In genomic region chr20:58660855-58661254, GRCh38 we compare ENCODE assay signal across 20 cellular contexts. TPM values are rescaled to one million over a fixed set of nuclear protein-coding genes. Genes with fewer than 3 reads are reported as not detected.
A peak's percentile ranks its signal among the peaks of the same experiment; 100 is the strongest.
DNase-seq lines count a peak whose midpoint lies in the region; ATAC-seq, FAIRE-seq and TF ChIP-seq lines count a peak whose summit lies in the region.
"Had no signal": no experiment of that assay in that cellular context is flagged by ENCODE, and none has a peak within 500 bp of the region (broad histone marks: within the 10 kb centered on the region; RNA-seq: fewer than 3 reads in every experiment).

No MANE protein-coding gene starts in this region.

- H3K4me3 Mint-ChIP-seq in activated CD4-positive, alpha-beta memory T cell treated with anti-CD3 and anti-CD28 coated beads for 36 hours: peak overlapping the region; percentile 66
- H3K4me3 Mint-ChIP-seq in stimulated activated effector memory CD8-positive, alpha-beta T cell treated with anti-CD3 and anti-CD28 coated beads, Interleukin-12 subunit alpha, Interleukin-12 subunit beta, amount 100 ng/mL, for 72 hours: peak overlapping the region; percentile 67
- H3K4me3 Mint-ChIP-seq: HFFc6 had no signal

- 0 out of 2 replicates have a peak overlapping the region, but pooled peaks have one; percentile 13 for H2BK12ac ChIP-seq in H1 (ENCODE audit: low read depth, low read length)

- TF ChIP-seq POLR2A in H1 (IDR thresholded peaks at IDR 0.05; ENCODE audit: control extremely low read depth in 1 of 2, low read depth in 2 of 2, low read length in 2 of 2): no peak

- H3K23me2 ChIP-seq in H1 (ENCODE audit: low read depth, low read length): no peaks in the 10 kb centered on the region

- H3K27ac Mint-ChIP-seq in activated CD4-positive, alpha-beta memory T cell treated with anti-CD3 and anti-CD28 coated beads for 36 hours: peak overlapping the region; percentile 94
- H3K27ac Mint-ChIP-seq in stimulated activated effector memory CD8-positive, alpha-beta T cell treated with anti-CD3 and anti-CD28 coated beads, Interleukin-12 subunit alpha, Interleukin-12 subunit beta, amount 100 ng/mL, for 72 hours: peak overlapping the region; percentile 95

- no peak overlapping the region for H2AFZ ChIP-seq in H1 (ENCODE audit: low read length)

- no peaks in the 10 kb centered on the region for H3K9me3 ChIP-seq in cardiac muscle cell (ENCODE audit: low read depth)
- H3K9me3 ChIP-seq in H1 (ENCODE audit: insufficient read depth in 2 of 2, low read depth in 1 of 2, low read length in 1 of 2): no peaks in the 10 kb centered on the region
- H3K9me3 ChIP-seq: body of pancreas, esophagus muscularis mucosa, heart left ventricle had no signal

- no peaks in the 10 kb centered on the region for H4K20me1 ChIP-seq in H1 (replicated peaks in 1 of 2; ENCODE audit: control insufficient read depth in 1 of 2, insufficient read depth in 2 of 2, low read length in 2 of 2)

- peaks cover 31 to 98% of the 10 kb centered on the region in 2 experiments for H3K79me2 ChIP-seq in H1 (ENCODE audit: control insufficient read depth in 1 of 2, insufficient read depth in 2 of 2, low read length in 2 of 2)

- H4K5ac ChIP-seq in H1 (ENCODE audit: insufficient read length, low read depth, low read length): no peak overlapping the region

- H3K27ac ChIP-seq in cardiac muscle cell (peak overlapping the region; percentile 55), H1 (ENCODE audit: low read depth, low read length) (no peak overlapping the region)
- H3K27ac ChIP-seq: body of pancreas, RWPE1 had no signal

- ATAC-seq in left cardiac atrium: no peak
- ATAC-seq in stimulated activated effector memory CD8-positive, alpha-beta T cell treated with anti-CD3 and anti-CD28 coated beads, Interleukin-12 subunit alpha, Interleukin-12 subunit beta, amount 100 ng/mL, for 72 hours: no peak
- ATAC-seq: body of pancreas had no signal

- H3K4ac ChIP-seq in H1 (replicated peaks; ENCODE audit: insufficient read length, low read depth, low read length): no peak overlapping the region

- H3K9me3 Mint-ChIP-seq in activated CD4-positive, alpha-beta memory T cell treated with anti-CD3 and anti-CD28 coated beads for 36 hours: no peaks in the 10 kb centered on the region
- no peaks in the 10 kb centered on the region for H3K9me3 Mint-ChIP-seq in stimulated activated effector memory CD8-positive, alpha-beta T cell treated with anti-CD3 and anti-CD28 coated beads, Interleukin-12 subunit alpha, Interleukin-12 subunit beta, amount 100 ng/mL, for 72 hours
- H3K9me3 Mint-ChIP-seq: HFFc6 had no signal

- no peak overlapping the region for H2AK5ac ChIP-seq in H1 (ENCODE audit: low read depth, low read length)

- H3K18ac ChIP-seq in H1 (ENCODE audit: extremely low read depth, low read length): no peak overlapping the region

- intact Hi-C loops in left cardiac atrium (cut with DNase I): no loop called here
- intact Hi-C loops in activated CD4-positive, alpha-beta memory T cell treated with anti-CD3 and anti-CD28 coated beads for 36 hours (cut with micrococcal nuclease): loop anchor here (1.0 kb wide), 1 partner anchor 9 kb away; no protein-coding TSS in a partner anchor

- H3K4me1 ChIP-seq in cardiac muscle cell (ENCODE audit: low read depth): peaks cover 43% of the 10 kb centered on the region
- peaks cover 3 to 30% (median 20%) of the 10 kb centered on the region in 4 experiments for H3K4me1 ChIP-seq in H1 (replicated peaks in 1 of 4; ENCODE audit: control insufficient read depth in 3 of 4, insufficient read depth in 4 of 4, low read length in 3 of 4)

- peaks cover 79% of the 10 kb centered on the region for H3K4me1 Mint-ChIP-seq in activated CD4-positive, alpha-beta memory T cell treated with anti-CD3 and anti-CD28 coated beads for 36 hours (ENCODE audit: low read depth)
- peaks cover 60% of the 10 kb centered on the region for H3K4me1 Mint-ChIP-seq in stimulated activated effector memory CD8-positive, alpha-beta T cell treated with anti-CD3 and anti-CD28 coated beads, Interleukin-12 subunit alpha, Interleukin-12 subunit beta, amount 100 ng/mL, for 72 hours

- DNase-seq in cardiac muscle cell (ENCODE audit: low read depth in 1 of 2, low spot score in 1 of 2): no peak
- DNase-seq in left cardiac atrium: no peak
- peak; percentile 18 for DNase-seq in activated CD4-positive, alpha-beta memory T cell treated with anti-CD3 and anti-CD28 coated beads for 36 hours
- peak in 1 of 2 experiments; percentile 26 for DNase-seq in H1 (ENCODE audit: low read depth in 1 of 2, low spot score in 2 of 2)
- peak in 1 of 2 donors; percentile 45 for DNase-seq in stimulated activated effector memory CD8-positive, alpha-beta T cell treated with anti-CD3 and anti-CD28 coated beads, Interleukin-12 subunit alpha, Interleukin-12 subunit beta, amount 100 ng/mL, for 72 hours (ENCODE audit: low spot score in 2 of 2)
- no peak for DNase-seq in D341Med (ENCODE audit: low spot score)
- no peak for DNase-seq in NCI-H524 treated with DMSO at 0.1 percent for 48 hours (lab: John Stamatoyannopoulos, UW)
- DNase-seq in NOMO-1 treated with dmso at 0.1 percent for 144 hours (lab: John Stamatoyannopoulos, UW; ENCODE audit: unreplicated experiment): no peak
- DNase-seq: body of pancreas, dermis blood vessel endothelial cell, heart left ventricle, HFFc6, NCI-H1048, NCI-H2107, NCI-H82, occipital lobe had no signal

- no peak for TF ChIP-seq EP300 in H1 (IDR thresholded peaks at IDR 0.05; ENCODE audit: borderline replicate concordance in 1 of 2, low read depth in 2 of 2, low read length in 2 of 2)

- no peak overlapping the region for H3K14ac ChIP-seq in H1 (ENCODE audit: insufficient read length)

- H3K27me3 ChIP-seq in cardiac muscle cell: no peaks in the 10 kb centered on the region
- no peaks in the 10 kb centered on the region for H3K27me3 ChIP-seq in H1 (replicated peaks in 1 of 4; ENCODE audit: control insufficient read depth in 3 of 4, extremely low read depth in 1 of 4, insufficient read depth in 3 of 4, low read length in 3 of 4)
- H3K27me3 ChIP-seq: body of pancreas, esophagus muscularis mucosa, heart left ventricle had no signal

- no peak overlapping the region for H4K8ac ChIP-seq in H1 (ENCODE audit: extremely low read depth, insufficient read depth, low read length)

- H3K36me3 ChIP-seq in cardiac muscle cell: no peaks in the 10 kb centered on the region
- peaks cover 0 to 20% (median 1%) of the 10 kb centered on the region in 4 experiments; a peak in 4 of 8 replicates for H3K36me3 ChIP-seq in H1 (ENCODE audit: control insufficient read depth in 2 of 4, insufficient read depth in 4 of 4, low read length in 3 of 4)

- no peak overlapping the region for H2BK5ac ChIP-seq in H1 (ENCODE audit: low read depth, low read length)

- TF ChIP-seq CTCF in cardiac muscle cell (IDR thresholded peaks at IDR 0.05; ENCODE audit: low read depth, low read length): no peak
- no peak for TF ChIP-seq CTCF in H1 (IDR thresholded peaks at IDR 0.05; ENCODE audit: control extremely low read depth in 1 of 3, insufficient read depth in 1 of 3, low read depth in 1 of 3, low read length in 3 of 3)

- POLR2A ChIA-PET in activated CD4-positive, alpha-beta memory T cell treated with anti-CD3 and anti-CD28 coated beads for 36 hours (lab: Charles Lee): interaction anchor here (0.8 to 3.3 kb wide), 2 partner anchors 10 to 272 kb away, joined by 3 to 32 read pairs; partner anchors contain the start of genes STX16 and VAPB
- POLR2A ChIA-PET in H1 (lab: Charles Lee; ENCODE audit: partially characterized antibody): interaction anchor here (0.7 to 11.7 kb wide), 4 partner anchors 8 to 440 kb away, joined by 3 to 242 read pairs (median 3); no protein-coding TSS in a partner anchor

- H2BK20ac ChIP-seq in H1 (ENCODE audit: low read length): no peak overlapping the region

- H3K23ac ChIP-seq in H1 (ENCODE audit: insufficient read length): no peak overlapping the region

- H2BK120ac ChIP-seq in H1 (replicated peaks; ENCODE audit: low read depth, low read length): no peak overlapping the region

- no peak overlapping the region for H3K4me2 ChIP-seq in H1 (ENCODE audit: insufficient read depth in 1 of 2, low read depth in 2 of 2, low read length in 2 of 2)

- FAIRE-seq in H1 (lab: Jason Lieb, UNC): no peak
- FAIRE-seq: D721Med, islet of Langerhans had no signal

- H3K27me3 Mint-ChIP-seq in activated CD4-positive, alpha-beta memory T cell treated with anti-CD3 and anti-CD28 coated beads for 36 hours: no peaks in the 10 kb centered on the region

- no peak overlapping the region for H3K4me3 ChIP-seq in cardiac muscle cell
- H3K4me3 ChIP-seq in H1 (ENCODE audit: extremely low read depth in 1 of 4, insufficient read depth in 2 of 4, low read depth in 3 of 4, low read length in 4 of 4): no peak overlapping the region
- H3K4me3 ChIP-seq: body of pancreas, esophagus muscularis mucosa, heart left ventricle had no signal

- no peak overlapping the region for H4K91ac ChIP-seq in H1 (replicated peaks; ENCODE audit: insufficient read length, low read length)

- no peak for TF ChIP-seq RAD21 in H1 (IDR thresholded peaks at IDR 0.05 in 1 of 2, conservative IDR thresholded peaks at IDR 0.05 in 1 of 2; ENCODE audit: low read depth in 2 of 2, low read length in 2 of 2)

- 87% methylated on average over 5 of the region's 5 CpGs; no CpG with 5 or more reads in 1 of the 2 experiments for WGBS in H1 (ENCODE audit: extremely low coverage in 1 of 2, insufficient coverage in 1 of 2, insufficient read length in 1 of 2, insufficient replicate concordance in 2 of 2, low coverage in 1 of 2, low lambda C conversion rate in 2 of 2, missing lambda C conversion rate in 1 of 2), 2 experiments

- peaks cover 9% of the 10 kb centered on the region for H3K79me1 ChIP-seq in H1 (ENCODE audit: low read depth, low read length)

- H2BK15ac ChIP-seq in H1 (ENCODE audit: low read length): 0 out of 2 replicates have a peak overlapping the region, but pooled peaks have one; percentile 9

- peaks cover 14% of the 10 kb centered on the region for H3K36me3 Mint-ChIP-seq in activated CD4-positive, alpha-beta memory T cell treated with anti-CD3 and anti-CD28 coated beads for 36 hours
- peaks cover 89% of the 10 kb centered on the region for H3K36me3 Mint-ChIP-seq in stimulated activated effector memory CD8-positive, alpha-beta T cell treated with anti-CD3 and anti-CD28 coated beads, Interleukin-12 subunit alpha, Interleukin-12 subunit beta, amount 100 ng/mL, for 72 hours

- CTCF ChIA-PET in activated CD4-positive, alpha-beta memory T cell treated with anti-CD3 and anti-CD28 coated beads for 36 hours (lab: Charles Lee): interaction anchor here (0.5 to 3.7 kb wide), 2 partner anchors 9 to 187 kb away, joined by 3 to 37 read pairs; partner anchors contain the start of gene STX16
- CTCF ChIA-PET in H1 (lab: Charles Lee; ENCODE audit: partially characterized antibody): no interaction called here

- H3K9ac ChIP-seq in H1 (replicated peaks in 1 of 4; ENCODE audit: extremely low read depth in 1 of 4, low read depth in 3 of 4, low read length in 3 of 4): no peak overlapping the region

- no peak overlapping the region for H3K56ac ChIP-seq in H1 (replicated peaks; ENCODE audit: insufficient read length, low read depth, low read length)

RNA-seq across cellular contexts. Expression of gene STX16, which starts 9.8 kb away (rescaled TPM):
- 29.9 and 58.1 TPM in 2 replicates for total RNA-seq in cardiac muscle cell
- polyA plus RNA-seq in cardiac muscle cell: 55.5 and 87.7 TPM in 2 replicates
- 10 to 100 TPM; 22.8 to 32.0 TPM for total RNA-seq in left cardiac atrium
- 100 to 1,000 TPM in 1 of 2 experiments, 10 to 100 TPM in 1; 88.7 to 104 TPM for total RNA-seq in activated CD4-positive, alpha-beta memory T cell treated with anti-CD3 and anti-CD28 coated beads for 36 hours
- 61.6 and 64.4 TPM in 2 replicates for total RNA-seq in H1 (2021; fragmentation: NEBNext Ultra II Directional; extraction: Animal tissue kit (Norgen Biotek cat#: 25700))
- 45.2 and 45.3 TPM in 2 replicates for polyA plus RNA-seq in H1 (2011; rRNA removed)
- polyA plus RNA-seq in H1 (2011; cell fraction: cytosol; rRNA removed): 87.2 TPM
- polyA plus RNA-seq in H1 (2011; cell fraction: nucleus; rRNA removed): 65.1 TPM
- 67.7 to 88.0 TPM (median 78.0 TPM) in 4 replicates for polyA plus RNA-seq in H1 (2012, experiment 1 of 2)
- 9.0 TPM for polyA plus RNA-seq in H1 (2012, experiment 2 of 2)
- polyA plus RNA-seq in H1 (2013, experiment 1 of 2): 60.8 TPM
- 50.5 TPM for polyA plus RNA-seq in H1 (2013, experiment 2 of 2)
- polyA minus RNA-seq in H1 (2011; rRNA and poly(A)+ RNA removed): 45.0 and 48.5 TPM in 2 replicates
- 32.7 TPM for polyA minus RNA-seq in H1 (2011; cell fraction: cytosol; rRNA and poly(A)+ RNA removed)
- 46.7 TPM for polyA minus RNA-seq in H1 (2011; cell fraction: nucleus; rRNA and poly(A)+ RNA removed)

RNA-seq across cellular contexts. Expression of gene NPEPL1, which starts 31.7 kb away (rescaled TPM):
- total RNA-seq in cardiac muscle cell: 26.7 and 59.0 TPM in 2 replicates
- polyA plus RNA-seq in cardiac muscle cell: 58.4 and 81.2 TPM in 2 replicates
- 10 to 100 TPM; 19.7 to 20.0 TPM for total RNA-seq in left cardiac atrium
- total RNA-seq in activated CD4-positive, alpha-beta memory T cell treated with anti-CD3 and anti-CD28 coated beads for 36 hours: 10 to 100 TPM; 17.8 to 18.8 TPM
- 26.7 and 26.8 TPM in 2 replicates for total RNA-seq in H1 (2021; fragmentation: NEBNext Ultra II Directional; extraction: Animal tissue kit (Norgen Biotek cat#: 25700))
- 12.4 and 26.3 TPM in 2 replicates for polyA plus RNA-seq in H1 (2011; rRNA removed)
- 20.2 TPM for polyA plus RNA-seq in H1 (2011; cell fraction: cytosol; rRNA removed)
- polyA plus RNA-seq in H1 (2011; cell fraction: nucleus; rRNA removed): 166 TPM
- 30.4 to 43.7 TPM (median 40.6 TPM) in 4 replicates for polyA plus RNA-seq in H1 (2012, experiment 1 of 2)
- 20.7 TPM for polyA plus RNA-seq in H1 (2012, experiment 2 of 2)
- 16.9 TPM for polyA plus RNA-seq in H1 (2013, experiment 1 of 2)
- polyA plus RNA-seq in H1 (2013, experiment 2 of 2): 14.3 TPM
- polyA minus RNA-seq in H1 (2011; rRNA and poly(A)+ RNA removed): 7.0 and 9.4 TPM in 2 replicates
- 9.7 TPM for polyA minus RNA-seq in H1 (2011; cell fraction: cytosol; rRNA and poly(A)+ RNA removed)
- polyA minus RNA-seq in H1 (2011; cell fraction: nucleus; rRNA and poly(A)+ RNA removed): 37.9 TPM
